Comparison of ENCODE assay signal across 1 cellular context in genomic region chr17:60640503-60640902, GRCh38.
TF ChIP-seq lines count a peak whose summit lies in the region.

No MANE protein-coding gene starts in this region.

TF ChIP-seq in H1, 55 proteins besides CTCF, POLR2A, EP300 and RAD21:
- TF ChIP-seq CEBPB (IDR thresholded peaks at IDR 0.05; ENCODE audit: low read depth, low read length) (no peak), CBX5 (IDR thresholded peaks at IDR 0.05; ENCODE audit: low read depth, low read length) (no peak), NANOG (IDR thresholded peaks at IDR 0.05; ENCODE audit: insufficient read depth, low read depth, low read length, poor library complexity, severe bottlenecking) (no peak), TEAD4 (IDR thresholded peaks at IDR 0.05; ENCODE audit: low read depth, low read length) (no peak), SAP30 (IDR thresholded peaks at IDR 0.05; ENCODE audit: insufficient read depth, insufficient replicate concordance, low read length) (no peak), SIX5 (IDR thresholded peaks at IDR 0.05; ENCODE audit: low read depth, low read length) (no peak)
